In genomic region chr15:66777054-66777453, GRCh38 we compare ENCODE assay signal across 22 cellular contexts.
"Had no signal": no experiment of that assay in that cellular context is flagged by ENCODE, and none has a peak within 500 bp of the region (broad histone marks: within the 10 kb centered on the region; RNA-seq: fewer than 3 reads in every experiment).

No MANE protein-coding gene starts in this region.

- H3K79me2 ChIP-seq: parathyroid adenoma had no signal

- H3K4me3 ChIP-seq: breast epithelium, esophagus muscularis mucosa, gastroesophageal sphincter, heart left ventricle, left ventricle myocardium inferior, upper lobe of left lung had no signal

- H3K27ac Mint-ChIP-seq: activated CD4-positive, alpha-beta T cell treated with anti-CD3 and anti-CD28 coated beads, Interleukin-2, amount 10 ng/mL, durations not matched to agents 24 days and 14 days; dendritic cell treated with granulocyte-macrophage colony-stimulating factor and Interleukin-4, amounts not matched to agents 40 ng/mL and 50 ng/mL, for 4 days; naive thymus-derived CD4-positive, alpha-beta T cell; T-helper 2 cell treated with Interferon-gamma antibody and Interleukin-4, amounts not matched to agents 5 μg/mL and 100 μg/mL, for 36 hours had no signal

- H3K36me3 Mint-ChIP-seq: naive thymus-derived CD4-positive, alpha-beta T cell had no signal

- H3K4me3 Mint-ChIP-seq: activated CD4-positive, alpha-beta T cell treated with anti-CD3 and anti-CD28 coated beads, Interleukin-2, amount 10 ng/mL, durations not matched to agents 24 days and 14 days; activated T-cell treated with anti-CD3 and anti-CD28 coated beads, Interleukin-2, amount 50 U/mL, for 4 hours; dendritic cell treated with granulocyte-macrophage colony-stimulating factor and Interleukin-4, amounts not matched to agents 40 ng/mL and 50 ng/mL, for 4 days; naive thymus-derived CD4-positive, alpha-beta T cell; T-helper 2 cell treated with Interferon-gamma antibody and Interleukin-4, amounts not matched to agents 5 μg/mL and 100 μg/mL, for 36 hours had no signal

- H3K9ac ChIP-seq: parathyroid adenoma, SK-N-SH had no signal

- ATAC-seq: activated T-cell treated with anti-CD3 and anti-CD28 coated beads, Interleukin-2, amount 50 U/mL, for 4 hours; gastroesophageal sphincter; heart left ventricle; naive thymus-derived CD4-positive, alpha-beta T cell had no signal

- H3K27me3 ChIP-seq: breast epithelium, esophagus muscularis mucosa, gastroesophageal sphincter, heart left ventricle, upper lobe of left lung had no signal

- DNase-seq: activated CD4-positive, alpha-beta T cell treated with anti-CD3 and anti-CD28 coated beads, Interleukin-2, amount 10 ng/mL, durations not matched to agents 24 days and 14 days; activated CD4-positive, CD25-positive, alpha-beta regulatory T cell; activated CD8-positive, alpha-beta memory T cell treated with anti-CD3 and anti-CD28 coated beads, Interleukin-2, amount 50 U/mL, for 4 hours; activated naive CD4-positive, alpha-beta T cell treated with anti-CD3 and anti-CD28 coated beads, Interleukin-2, amount 50 U/mL, for 16 hours; activated T-cell treated with anti-CD3 and anti-CD28 coated beads, Interleukin-2, amount 50 U/mL, for 4 hours; effector CD8-positive, alpha-beta T cell; left ventricle myocardium inferior; naive thymus-derived CD4-positive, alpha-beta T cell; SK-N-SH; stimulated activated CD4-positive, alpha-beta T cell treated with anti-CD3 and anti-CD28 coated beads, Interleukin-12 subunit alpha, Interleukin-12 subunit beta, amount 100 ng/mL, for 4 hours; stimulated activated CD4-positive, alpha-beta T cell treated with anti-CD3 and anti-CD28 coated beads, Interleukin-1b, Interleukin-23, amount 100 ng/mL, for 48 hours; stimulated activated CD8-positive, alpha-beta memory T cell treated with anti-CD3 and anti-CD28 coated beads, Interleukin-4, amount 100 ng/mL, for 48 hours; stimulated activated naive CD4-positive, alpha-beta T cell treated with Interleukin-2 at 50 U/mL for 16 hours; upper lobe of left lung had no signal

- H3K4me1 ChIP-seq: breast epithelium had no signal

- H3K9me3 ChIP-seq: breast epithelium, esophagus muscularis mucosa, gastroesophageal sphincter, heart left ventricle, left ventricle myocardium inferior, neutrophil, SK-N-SH, upper lobe of left lung had no signal

- H3K36me3 ChIP-seq: breast epithelium, neutrophil had no signal

- H3K27me3 Mint-ChIP-seq: activated CD4-positive, alpha-beta T cell treated with anti-CD3 and anti-CD28 coated beads, Interleukin-2, amount 10 ng/mL, durations not matched to agents 24 days and 14 days; dendritic cell treated with granulocyte-macrophage colony-stimulating factor and Interleukin-4, amounts not matched to agents 40 ng/mL and 50 ng/mL, for 4 days had no signal

- H3K4me2 ChIP-seq: SK-N-SH had no signal

- H2AFZ ChIP-seq: parathyroid adenoma had no signal

- H3K9me3 Mint-ChIP-seq: activated CD4-positive, alpha-beta T cell treated with anti-CD3 and anti-CD28 coated beads, Interleukin-2, amount 10 ng/mL, durations not matched to agents 24 days and 14 days; activated T-cell treated with anti-CD3 and anti-CD28 coated beads, Interleukin-2, amount 50 U/mL, for 4 hours; dendritic cell treated with granulocyte-macrophage colony-stimulating factor and Interleukin-4, amounts not matched to agents 40 ng/mL and 50 ng/mL, for 4 days; naive thymus-derived CD4-positive, alpha-beta T cell; T-helper 2 cell treated with Interferon-gamma antibody and Interleukin-4, amounts not matched to agents 5 μg/mL and 100 μg/mL, for 36 hours had no signal

- H3K27ac ChIP-seq: breast epithelium, esophagus muscularis mucosa, gastroesophageal sphincter, heart left ventricle, left ventricle myocardium inferior, neutrophil, parathyroid adenoma had no signal

- H3K9me2 ChIP-seq: SK-N-SH had no signal

- H3K4me1 Mint-ChIP-seq: activated CD4-positive, alpha-beta T cell treated with anti-CD3 and anti-CD28 coated beads, Interleukin-2, amount 10 ng/mL, durations not matched to agents 24 days and 14 days; naive thymus-derived CD4-positive, alpha-beta T cell had no signal
